2 cellular contexts compared by ENCODE assay signal in the genomic region with DNA sequence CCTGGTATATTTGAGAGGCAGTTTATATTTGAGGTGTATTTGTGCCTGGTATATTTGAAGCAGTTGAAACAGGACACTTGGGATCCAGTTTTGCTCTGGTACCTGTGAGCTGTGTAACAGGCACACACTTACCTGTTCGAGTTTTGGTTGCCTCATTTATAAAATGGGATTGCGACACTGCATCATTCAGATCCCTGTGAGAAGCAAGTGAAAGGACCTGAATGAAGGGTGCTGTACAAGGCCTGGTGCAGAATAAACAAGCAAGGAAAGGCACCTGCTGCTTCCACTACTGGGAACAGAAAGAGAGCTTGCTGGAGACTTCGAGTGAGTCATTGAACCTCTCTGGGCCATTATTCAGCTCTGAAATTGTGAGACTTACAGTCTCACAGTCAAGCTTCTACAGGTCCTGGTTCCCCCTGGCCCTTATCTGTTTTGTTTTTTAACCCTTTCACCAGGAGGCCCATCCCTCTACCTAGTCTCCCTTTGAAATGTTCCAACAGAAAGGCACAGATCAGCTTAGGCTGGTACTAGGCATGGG.
TF ChIP-seq lines count a peak whose summit lies in the region.

No MANE protein-coding gene starts in this region.

TF ChIP-seq in IMR-90, 13 proteins besides CTCF, POLR2A, EP300 and RAD21:
- no peak for TF ChIP-seq MAFK (IDR thresholded peaks at IDR 0.05; ENCODE audit: low read depth, low read length)
- TF ChIP-seq CEBPB (IDR thresholded peaks at IDR 0.05; ENCODE audit: low read depth, low read length): peak; percentile 65; the same call in 1 of the 2 replicates

TF ChIP-seq in K562, 482 proteins besides CTCF, POLR2A, EP300 and RAD21:
- TF ChIP-seq CEBPB (tag; IDR thresholded peaks at IDR 0.05) (peak; percentile 27; the same call in 1 of the 2 replicates), PRMT5 (CRISPR knock-in tag; IDR thresholded peaks at IDR 0.05) (no peak)
TF ChIP-seq in K562: peak in this region for 1.
